ENCODE assay signal across 10 cellular contexts in genomic region chr20:18754030-18754659, GRCh38. TPM values are rescaled to one million over a fixed set of nuclear protein-coding genes. Genes with fewer than 3 reads are reported as not detected.
DNase-seq lines count a peak whose midpoint lies in the region; ATAC-seq and TF ChIP-seq lines count a peak whose summit lies in the region.
"Had no signal": no experiment of that assay in that cellular context is flagged by ENCODE, and none has a peak within 500 bp of the region (broad histone marks: within the 10 kb centered on the region; RNA-seq: fewer than 3 reads in every experiment).

No MANE protein-coding gene starts in this region.

- ATAC-seq in GM18520 (IDR thresholded peaks at IDR 0.05; ENCODE audit: unreplicated experiment) = peak; percentile 95
- peak; percentile 99 for ATAC-seq in GM21619 (IDR thresholded peaks at IDR 0.05; ENCODE audit: unreplicated experiment)
- peak; percentile 99 for ATAC-seq in HG03432 (IDR thresholded peaks at IDR 0.05; ENCODE audit: unreplicated experiment)
- ATAC-seq in mucosa of descending colon = peak; percentile 38
- no peak for ATAC-seq in left lung

- no peak overlapping the region for H3K18ac ChIP-seq in mesendoderm (ENCODE audit: low read length)

- dilution Hi-C loops in mammary epithelial cell (cut with HindIII; ENCODE audit: low sequenced_read_pairs) = no loop called here

- intact Hi-C loops in mucosa of descending colon (cut with DNase I, micrococcal nuclease) = no loop called here
- intact Hi-C loops in mammary epithelial cell (cut with micrococcal nuclease) = no loop called here
- intact Hi-C loops in left lung (cut with DNase I) = no loop called here

- H3K4me2 ChIP-seq in mammary epithelial cell (ENCODE audit: insufficient read depth, low read depth, low read length) (no peak overlapping the region), mesendoderm (ENCODE audit: low read length) (no peak overlapping the region)

- BruUV-seq in mammary epithelial cell (replicated peaks; lab: Mats Ljungman, UMichigan) = no TSS peak

- H3K23ac ChIP-seq in mesendoderm (ENCODE audit: low read length) = no peak overlapping the region

- no peak overlapping the region for H4K5ac ChIP-seq in mesendoderm (ENCODE audit: low read length)

- H3K9ac ChIP-seq in mammary epithelial cell (ENCODE audit: insufficient read depth, low read length) (no peak overlapping the region), mesendoderm (ENCODE audit: low read length) (no peak overlapping the region)

- H3K27ac ChIP-seq in mammary epithelial cell (ENCODE audit: insufficient read depth, low read depth, low read length) (no peak overlapping the region), left lung (no peak overlapping the region), mesendoderm (ENCODE audit: low read depth, low read length) (no peak overlapping the region)

- H3K36me3 ChIP-seq in mucosa of descending colon (ENCODE audit: low read depth) (no peaks in the 10 kb centered on the region), mammary epithelial cell (ENCODE audit: insufficient read depth, low read length) (no peaks in the 10 kb centered on the region), left lung (no peaks in the 10 kb centered on the region), mesendoderm (ENCODE audit: control insufficient read depth, insufficient read depth, low read length) (no peaks in the 10 kb centered on the region)

- no peak overlapping the region for H2AK5ac ChIP-seq in mesendoderm (ENCODE audit: low read length)

- TF ChIP-seq CTCF in mucosa of descending colon (IDR thresholded peaks at IDR 0.05) = no peak
- no peak for TF ChIP-seq CTCF in mammary epithelial cell (conservative IDR thresholded peaks at IDR 0.05 in 1 of 2, IDR thresholded peaks at IDR 0.05 in 1 of 2; ENCODE audit: extremely low read depth in 1 of 2, insufficient read depth in 1 of 2, low read depth in 1 of 2, low read length in 2 of 2)
- no peak for TF ChIP-seq CTCF in left lung (IDR thresholded peaks at IDR 0.05)

- no peaks in the 10 kb centered on the region for H3K9me3 ChIP-seq in mucosa of descending colon
- H3K9me3 ChIP-seq in mammary epithelial cell (replicated peaks; ENCODE audit: insufficient read depth, low read length) = no peaks in the 10 kb centered on the region
- no peaks in the 10 kb centered on the region for H3K9me3 ChIP-seq in left lung

- H3K27me3 ChIP-seq in mammary epithelial cell (ENCODE audit: insufficient read depth, low read length) (no peaks in the 10 kb centered on the region), left lung (no peaks in the 10 kb centered on the region), mesendoderm (ENCODE audit: insufficient read depth, low read length, poor library complexity) (no peaks in the 10 kb centered on the region)

- H3K79me2 ChIP-seq in mammary epithelial cell (ENCODE audit: insufficient read depth, low read length) (no peaks in the 10 kb centered on the region), mesendoderm (ENCODE audit: control insufficient read depth, insufficient read depth, low read length) (no peaks in the 10 kb centered on the region)

- no peak overlapping the region for H2AFZ ChIP-seq in mammary epithelial cell (ENCODE audit: low read depth, low read length)

- H2BK5ac ChIP-seq in mesendoderm (ENCODE audit: low read length) = no peak overlapping the region

- H3K4me1 ChIP-seq in mucosa of descending colon (ENCODE audit: low read depth) = peaks cover 5% of the 10 kb centered on the region
- H3K4me1 ChIP-seq in mammary epithelial cell (ENCODE audit: insufficient read depth, low read length) = no peaks in the 10 kb centered on the region
- no peaks in the 10 kb centered on the region for H3K4me1 ChIP-seq in left lung
- H3K4me1 ChIP-seq in mesendoderm (ENCODE audit: control insufficient read depth, low read depth, low read length) = no peaks in the 10 kb centered on the region

- H2BK15ac ChIP-seq in mesendoderm (replicated peaks; ENCODE audit: low read depth) = no peak overlapping the region

- in situ Hi-C loops in mammary epithelial cell (cut with MboI; ENCODE audit: low sequenced_read_pairs in 2 of 2) = no loop called here

- no peak overlapping the region for H3K56ac ChIP-seq in mesendoderm (ENCODE audit: low read length)

- no peaks in the 10 kb centered on the region for H4K20me1 ChIP-seq in mammary epithelial cell (ENCODE audit: insufficient read depth, low read length)

- no peak overlapping the region for H3K4me3 ChIP-seq in mucosa of descending colon
- H3K4me3 ChIP-seq in mammary epithelial cell (replicated peaks in 1 of 3; ENCODE audit: insufficient read depth in 1 of 3, low read depth in 2 of 3, low read length in 3 of 3) = no peak overlapping the region
- H3K4me3 ChIP-seq in left lung = no peak overlapping the region
- no peak overlapping the region for H3K4me3 ChIP-seq in mesendoderm (ENCODE audit: low read length)

- CTCF ChIA-PET in mammary epithelial cell (lab: Charles Lee; ENCODE audit: low non-redundant PET) = no interaction called here

- DNase-seq in mucosa of descending colon (no peak), mammary epithelial cell (no peak), left lung (no peak), mesendoderm (no peak), activated gamma-delta T cell treated with Interleukin-2 at 50 U/mL for 16 hours (no peak)
- DNase-seq: activated CD8-positive, alpha-beta memory T cell treated with anti-CD3 and anti-CD28 coated beads for 24 hours had no signal

- H4K8ac ChIP-seq in mesendoderm (ENCODE audit: low read depth, low read length) = no peak overlapping the region

- no peak overlapping the region for H2BK120ac ChIP-seq in mesendoderm (ENCODE audit: low read depth, low read length)

- 63% methylated on average over 4 of the region's 5 CpGs for WGBS in mammary epithelial cell (ENCODE audit: low coverage, missing lambda C conversion rate)
- WGBS in mesendoderm (ENCODE audit: extremely low coverage, insufficient coverage, low lambda C conversion rate) = no CpG with 5 or more reads among the region's 5 CpGs

- H3K4ac ChIP-seq in mesendoderm (ENCODE audit: low read depth, low read length) = no peak overlapping the region

- no peaks in the 10 kb centered on the region for H3K79me1 ChIP-seq in mesendoderm (ENCODE audit: low read length)

RNA-seq across cellular contexts. Expression of gene SCP2D1, which starts 59.4 kb away (rescaled TPM):
- total RNA-seq in mucosa of descending colon = not detected
- not detected for total RNA-seq in mammary epithelial cell
- not detected for polyA plus RNA-seq in mammary epithelial cell
- polyA minus RNA-seq in mammary epithelial cell = not detected
- not detected for total RNA-seq in left lung
- not detected for polyA plus RNA-seq in mesendoderm (2013, experiment 1 of 2)
- not detected for polyA plus RNA-seq in mesendoderm (2013, experiment 2 of 2)
- total RNA-seq: pulmonary artery endothelial cell had no signal
